In the genomic region with DNA sequence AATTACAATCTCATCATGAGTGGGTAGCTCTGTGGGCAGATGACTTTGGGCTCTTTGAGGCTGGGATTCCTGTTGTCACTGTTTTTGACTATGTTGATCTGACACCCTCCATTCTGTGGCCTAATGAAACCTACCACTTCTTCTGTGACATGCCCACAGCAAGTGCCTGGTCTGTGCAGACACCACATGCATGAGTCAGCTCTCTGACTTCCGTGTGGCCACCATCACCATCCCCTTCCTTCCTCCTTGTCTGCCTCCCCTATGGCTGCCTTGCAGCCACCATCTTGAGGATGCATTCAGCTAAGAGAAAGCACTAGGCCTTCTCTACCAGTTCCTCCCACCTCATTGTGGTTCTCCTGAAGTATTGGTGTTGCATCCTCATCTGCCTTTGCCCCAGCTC, we compare ENCODE assay signal across 15 cellular contexts. TPM values are rescaled to one million over a fixed set of nuclear protein-coding genes. Genes with fewer than 3 reads are reported as not detected.
A peak's percentile ranks its signal among the peaks of the same experiment; 100 is the strongest.
DNase-seq lines count a peak whose midpoint lies in the region; ATAC-seq and TF ChIP-seq lines count a peak whose summit lies in the region.
"Had no signal": no experiment of that assay in that cellular context is flagged by ENCODE, and none has a peak within 500 bp of the region (broad histone marks: within the 10 kb centered on the region; RNA-seq: fewer than 3 reads in every experiment).

No MANE protein-coding gene starts in this region.

- DNase-seq in GDM1 (lab: John Stamatoyannopoulos, UW) (peak; percentile 60), left lung (peak; percentile 46 to 75), HuH-7.5 (ENCODE audit: low spot score) (no peak), sciatic nerve (ENCODE audit: low spot score) (no peak)
- DNase-seq: anterior cingulate cortex; effector CD4-positive, alpha-beta T cell; foreskin melanocyte; NCI-H1048; NCI-H226; retina had no signal

- intact Hi-C loops in left lung (cut with DNase I), result no loop called here
- intact Hi-C loops in sciatic nerve (cut with DNase I), result no loop called here

- no peak for TF ChIP-seq CTCF in left lung (IDR thresholded peaks at IDR 0.05)

- peak overlapping the region in 10 of 11 experiments; percentile 23 to 62 (median 50); a peak in 19 of 22 replicates for H3K4me2 ChIP-seq in BLaER1 treated with 17β-estradiol and CSF1 and Interleukin-3, amounts not matched to agents 10 nM and 100 nM

- no peaks in the 10 kb centered on the region for H4K20me1 ChIP-seq in BLaER1 treated with 17β-estradiol and CSF1 and Interleukin-3, amounts not matched to agents 10 nM and 100 nM

- peaks cover 16 to 44% (median 32%) of the 10 kb centered on the region in 10 experiments for H3K4me1 ChIP-seq in BLaER1 treated with 17β-estradiol and CSF1 and Interleukin-3, amounts not matched to agents 10 nM and 100 nM
- H3K4me1 ChIP-seq in left lung, result peaks cover 0 to 29% of the 10 kb centered on the region in 2 donors
- H3K4me1 ChIP-seq: HAP-1 had no signal

- no peaks in the 10 kb centered on the region for H3K27me3 Mint-ChIP-seq in T-helper 1 cell treated with Interleukin-12 subunit alpha and Interleukin-12 subunit beta and Interleukin-4 antibody, amounts not matched to agents 30 μg/mL and 1 μg/mL, for 36 hours (ENCODE audit: low read depth)

- no peaks in the 10 kb centered on the region for H3K27me3 ChIP-seq in BLaER1 treated with 17β-estradiol and CSF1 and Interleukin-3, amounts not matched to agents 10 nM and 100 nM
- no peaks in the 10 kb centered on the region for H3K27me3 ChIP-seq in left lung

- peak overlapping the region; percentile 3 for H3K27ac Mint-ChIP-seq in T-helper 1 cell treated with Interleukin-12 subunit alpha and Interleukin-12 subunit beta and Interleukin-4 antibody, amounts not matched to agents 30 μg/mL and 1 μg/mL, for 36 hours

- no peaks in the 10 kb centered on the region for H3K36me3 Mint-ChIP-seq in T-helper 1 cell treated with Interleukin-12 subunit alpha and Interleukin-12 subunit beta and Interleukin-4 antibody, amounts not matched to agents 30 μg/mL and 1 μg/mL, for 36 hours (ENCODE audit: low read depth)

- peaks cover 9% of the 10 kb centered on the region for H3K4me1 Mint-ChIP-seq in T-helper 1 cell treated with Interleukin-12 subunit alpha and Interleukin-12 subunit beta and Interleukin-4 antibody, amounts not matched to agents 30 μg/mL and 1 μg/mL, for 36 hours (ENCODE audit: low read depth)

- peak; percentile 21 for ATAC-seq in left lung
- no peak for ATAC-seq in sciatic nerve
- ATAC-seq in HG03520 (IDR thresholded peaks at IDR 0.05; ENCODE audit: unreplicated experiment), result no peak
- ATAC-seq in GM19463 (IDR thresholded peaks at IDR 0.05; ENCODE audit: unreplicated experiment), result no peak

- H3K4me3 ChIP-seq in BLaER1 treated with 17β-estradiol and CSF1 and Interleukin-3, amounts not matched to agents 10 nM and 100 nM, result no peak overlapping the region
- H3K4me3 ChIP-seq in left lung, result no peak overlapping the region
- H3K4me3 ChIP-seq: HAP-1 had no signal

- no peaks in the 10 kb centered on the region for H3K36me3 ChIP-seq in BLaER1 treated with 17β-estradiol and CSF1 and Interleukin-3, amounts not matched to agents 10 nM and 100 nM
- H3K36me3 ChIP-seq in left lung, result no peaks in the 10 kb centered on the region
- H3K36me3 ChIP-seq: HAP-1 had no signal

- H3K27ac ChIP-seq in BLaER1 treated with 17β-estradiol and CSF1 and Interleukin-3, amounts not matched to agents 10 nM and 100 nM, result peak overlapping the region in 9 of 11 experiments; percentile 25 to 69 (median 51); a peak in 14 of 22 replicates
- H3K27ac ChIP-seq in left lung, result peak overlapping the region in 1 of 2 donors; percentile 90

- H3K4me3 Mint-ChIP-seq in T-helper 1 cell treated with Interleukin-12 subunit alpha and Interleukin-12 subunit beta and Interleukin-4 antibody, amounts not matched to agents 30 μg/mL and 1 μg/mL, for 36 hours, result no peak overlapping the region

- no peaks in the 10 kb centered on the region for H3K9me3 Mint-ChIP-seq in T-helper 1 cell treated with Interleukin-12 subunit alpha and Interleukin-12 subunit beta and Interleukin-4 antibody, amounts not matched to agents 30 μg/mL and 1 μg/mL, for 36 hours

- no peak overlapping the region for H3K9ac ChIP-seq in BLaER1 treated with 17β-estradiol and CSF1 and Interleukin-3, amounts not matched to agents 10 nM and 100 nM

- peaks cover 0 to 20% (median 8%) of the 10 kb centered on the region in 11 experiments; a peak in 8 of 22 replicates for H3K9me3 ChIP-seq in BLaER1 treated with 17β-estradiol and CSF1 and Interleukin-3, amounts not matched to agents 10 nM and 100 nM (replicated peaks in 1 of 11)
- H3K9me3 ChIP-seq in left lung, result no peaks in the 10 kb centered on the region
- H3K9me3 ChIP-seq: HAP-1 had no signal

RNA-seq across cellular contexts. Expression of gene OR10V1, which starts 15.3 kb away (rescaled TPM):
- not detected for total RNA-seq in left lung
- not detected for total RNA-seq in sciatic nerve

RNA-seq across cellular contexts. Expression of gene STX3, which starts 26.3 kb away (rescaled TPM):
- 10 to 100 TPM; 65.9 to 66.7 TPM for total RNA-seq in left lung
- 19.3 TPM for total RNA-seq in sciatic nerve

Comparison
In these comparisons a context has a peak if more than half of its experiments do, and no peak if none do; other contexts are left out.
1. DNase-seq: peak in GDM1 (single experiment) and left lung (2 of 2); none in HuH-7.5 (single experiment) and sciatic nerve (single experiment).